In genomic region chr3:132722165-132723023, GRCh38 we compare ENCODE assay signal across 8 cellular contexts. TPM values are rescaled to one million over a fixed set of nuclear protein-coding genes. Genes with fewer than 3 reads are reported as not detected.
DNase-seq lines count a peak whose midpoint lies in the region; ATAC-seq and TF ChIP-seq lines count a peak whose summit lies in the region.

A gene with protein sequence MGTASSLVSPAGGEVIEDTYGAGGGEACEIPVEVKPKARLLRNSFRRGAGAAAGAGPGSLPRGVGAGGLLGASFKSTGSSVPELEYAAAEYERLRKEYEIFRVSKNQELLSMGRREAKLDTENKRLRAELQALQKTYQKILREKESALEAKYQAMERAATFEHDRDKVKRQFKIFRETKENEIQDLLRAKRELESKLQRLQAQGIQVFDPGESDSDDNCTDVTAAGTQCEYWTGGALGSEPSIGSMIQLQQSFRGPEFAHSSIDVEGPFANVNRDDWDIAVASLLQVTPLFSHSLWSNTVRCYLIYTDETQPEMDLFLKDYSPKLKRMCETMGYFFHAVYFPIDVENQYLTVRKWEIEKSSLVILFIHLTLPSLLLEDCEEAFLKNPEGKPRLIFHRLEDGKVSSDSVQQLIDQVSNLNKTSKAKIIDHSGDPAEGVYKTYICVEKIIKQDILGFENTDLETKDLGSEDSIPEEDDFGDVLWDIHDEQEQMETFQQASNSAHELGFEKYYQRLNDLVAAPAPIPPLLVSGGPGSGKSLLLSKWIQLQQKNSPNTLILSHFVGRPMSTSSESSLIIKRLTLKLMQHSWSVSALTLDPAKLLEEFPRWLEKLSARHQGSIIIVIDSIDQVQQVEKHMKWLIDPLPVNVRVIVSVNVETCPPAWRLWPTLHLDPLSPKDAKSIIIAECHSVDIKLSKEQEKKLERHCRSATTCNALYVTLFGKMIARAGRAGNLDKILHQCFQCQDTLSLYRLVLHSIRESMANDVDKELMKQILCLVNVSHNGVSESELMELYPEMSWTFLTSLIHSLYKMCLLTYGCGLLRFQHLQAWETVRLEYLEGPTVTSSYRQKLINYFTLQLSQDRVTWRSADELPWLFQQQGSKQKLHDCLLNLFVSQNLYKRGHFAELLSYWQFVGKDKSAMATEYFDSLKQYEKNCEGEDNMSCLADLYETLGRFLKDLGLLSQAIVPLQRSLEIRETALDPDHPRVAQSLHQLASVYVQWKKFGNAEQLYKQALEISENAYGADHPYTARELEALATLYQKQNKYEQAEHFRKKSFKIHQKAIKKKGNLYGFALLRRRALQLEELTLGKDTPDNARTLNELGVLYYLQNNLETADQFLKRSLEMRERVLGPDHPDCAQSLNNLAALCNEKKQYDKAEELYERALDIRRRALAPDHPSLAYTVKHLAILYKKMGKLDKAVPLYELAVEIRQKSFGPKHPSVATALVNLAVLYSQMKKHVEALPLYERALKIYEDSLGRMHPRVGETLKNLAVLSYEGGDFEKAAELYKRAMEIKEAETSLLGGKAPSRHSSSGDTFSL (N-terminal part only) (minus strand): TSS chr3:132722409. CDS start chr3:132722355, 54 bp downstream.

- no peaks in the 10 kb centered on the region for H3K9me3 Mint-ChIP-seq in stimulated activated effector memory CD8-positive, alpha-beta T cell treated with anti-CD3 and anti-CD28 coated beads, Interleukin-12 subunit alpha, Interleukin-12 subunit beta, amount 100 ng/mL, for 72 hours

- H3K4me1 Mint-ChIP-seq in stimulated activated effector memory CD8-positive, alpha-beta T cell treated with anti-CD3 and anti-CD28 coated beads, Interleukin-12 subunit alpha, Interleukin-12 subunit beta, amount 100 ng/mL, for 72 hours = peaks cover 20% of the 10 kb centered on the region

- TF ChIP-seq POLR2A in Peyer's patch (IDR thresholded peaks at IDR 0.05) = peak; percentile 79 to 94

- H3K9me3 ChIP-seq in Peyer's patch = no peaks in the 10 kb centered on the region

- H3K36me3 ChIP-seq in Peyer's patch = peaks cover 0 to 8% (median 0%) of the 10 kb centered on the region in 3 donors

- peak within 1 kb of the TSS; percentile 92 to 100 (median 94) for H3K27ac ChIP-seq in Peyer's patch

- H3K27me3 ChIP-seq in Peyer's patch = no peaks in the 10 kb centered on the region

- ATAC-seq in GM21723 (IDR thresholded peaks at IDR 0.05; ENCODE audit: unreplicated experiment) (peak; percentile 89), esophagus mucosa (peak; percentile 94)
- ATAC-seq in stimulated activated effector memory CD8-positive, alpha-beta T cell treated with anti-CD3 and anti-CD28 coated beads, Interleukin-12 subunit alpha, Interleukin-12 subunit beta, amount 100 ng/mL, for 72 hours = peak; percentile 89

- peak within 1 kb of the TSS; percentile 81 to 100 (median 86) for H3K4me3 ChIP-seq in Peyer's patch

- DNase-seq in DMS53 (lab: John Stamatoyannopoulos, UW) = peak; percentile 95
- peak; percentile 62 for DNase-seq in KG1 (lab: John Stamatoyannopoulos, UW)
- DNase-seq in Peyer's patch = peak; percentile 99 to 100 (median 99)
- DNase-seq in activated T-cell treated with anti-CD3 and anti-CD28 coated beads, Interleukin-2, amount 50 U/mL, for 48 hours = peak; percentile 94 to 95
- DNase-seq in myocyte (ENCODE audit: low read depth) = peak; percentile 96
- peak; percentile 75 to 93 for DNase-seq in stimulated activated effector memory CD8-positive, alpha-beta T cell treated with anti-CD3 and anti-CD28 coated beads, Interleukin-12 subunit alpha, Interleukin-12 subunit beta, amount 100 ng/mL, for 72 hours (ENCODE audit: low spot score in 2 of 2)

- H3K27ac Mint-ChIP-seq in stimulated activated effector memory CD8-positive, alpha-beta T cell treated with anti-CD3 and anti-CD28 coated beads, Interleukin-12 subunit alpha, Interleukin-12 subunit beta, amount 100 ng/mL, for 72 hours = peak within 1 kb of the TSS; percentile 95

- H3K36me3 Mint-ChIP-seq in stimulated activated effector memory CD8-positive, alpha-beta T cell treated with anti-CD3 and anti-CD28 coated beads, Interleukin-12 subunit alpha, Interleukin-12 subunit beta, amount 100 ng/mL, for 72 hours = peaks cover 27% of the 10 kb centered on the region

- H3K4me1 ChIP-seq in Peyer's patch = peaks cover 0 to 18% (median 7%) of the 10 kb centered on the region in 4 donors

- TF ChIP-seq CTCF in Peyer's patch (IDR thresholded peaks at IDR 0.05) = peak in 1 of 6 experiments; percentile 33

- peak within 1 kb of the TSS; percentile 90 for H3K4me3 Mint-ChIP-seq in stimulated activated effector memory CD8-positive, alpha-beta T cell treated with anti-CD3 and anti-CD28 coated beads, Interleukin-12 subunit alpha, Interleukin-12 subunit beta, amount 100 ng/mL, for 72 hours

RNA-seq across cellular contexts. Expression of the gene that starts here (rescaled TPM):
- total RNA-seq in Peyer's patch (10 to 100 TPM; 20.5 to 67.6 (median 45.4) TPM), esophagus mucosa (10.1 TPM), myocyte (24.3 and 28.0 TPM in 2 replicates)
- 12.8 TPM for polyA plus RNA-seq in myocyte (2012)

Comparison
In these comparisons a context has a peak if more than half of its experiments do, and no peak if none do; other contexts are left out.
1. Peak in every context shown above with its lines: DNase-seq, ATAC-seq, H3K4me3 ChIP-seq and H3K27ac ChIP-seq.